ENCODE assay signal across 22 cellular contexts in genomic region chr12:58395470-58395869, GRCh38.
DNase-seq lines count a peak whose midpoint lies in the region; FAIRE-seq and TF ChIP-seq lines count a peak whose summit lies in the region.
"Had no signal": no experiment of that assay in that cellular context is flagged by ENCODE, and none has a peak within 500 bp of the region (broad histone marks: within the 10 kb centered on the region; RNA-seq: fewer than 3 reads in every experiment).

No MANE protein-coding gene starts in this region.

- TF ChIP-seq CTCF in kidney epithelial cell (IDR thresholded peaks at IDR 0.05; ENCODE audit: insufficient read depth, low read length, poor library complexity, severe bottlenecking) (no peak), osteoblast (IDR thresholded peaks at IDR 0.05; ENCODE audit: extremely low read depth, low read depth, low read length) (no peak)

- DNase-seq in Caki2 (ENCODE audit: low read depth) = peak; percentile 40
- DNase-seq in HTR-8/SVneo (ENCODE audit: insufficient read length, low spot score) = no peak
- peak; percentile 41 for DNase-seq in amniotic epithelial cell (ENCODE audit: low read depth)
- peak; percentile 82 for DNase-seq in kidney epithelial cell (ENCODE audit: low read depth)
- DNase-seq in SKM-1 treated with dmso at 0.1 percent for 144 hours (lab: John Stamatoyannopoulos, UW; ENCODE audit: unreplicated experiment) = no peak
- DNase-seq in stimulated activated CD4-positive, alpha-beta T cell treated with anti-CD3 and anti-CD28 coated beads, Interleukin-4, amount 100 ng/mL, for 4 hours = no peak
- DNase-seq in COR-L47 (lab: John Stamatoyannopoulos, UW) = no peak
- no peak for DNase-seq in osteoblast (ENCODE audit: insufficient read length, low spot score, missing footprints)
- DNase-seq: activated CD4-positive, alpha-beta T cell treated with anti-CD3 and anti-CD28 coated beads for 1 hour; activated CD8-positive, alpha-beta memory T cell treated with anti-CD3 and anti-CD28 coated beads, Interleukin-2, amount 10 ng/mL, durations not matched to agents 7 days and 5 days; activated naive CD8-positive, alpha-beta T cell treated with anti-CD3 and anti-CD28 coated beads, Interleukin-2, amount 10 ng/mL, durations not matched to agents 7 days and 5 days; dermis blood vessel endothelial cell; DMS 273 treated with DMSO at 0.1 percent for 48 hours; foreskin keratinocyte; GF-D8; hippocampal formation; mesendoderm; NCI-H1694 treated with DMSO at 0.1 percent for 48 hours; NCI-H446 treated with DMSO at 0.1 percent for 48 hours had no signal

- H2AFZ ChIP-seq in osteoblast (ENCODE audit: low read length) = no peak overlapping the region

- no peaks in the 10 kb centered on the region for H3K79me2 ChIP-seq in osteoblast (ENCODE audit: insufficient read depth, low read length)

- H3K4me1 ChIP-seq in osteoblast (ENCODE audit: insufficient read depth, low read length) = peaks cover 4% of the 10 kb centered on the region

- H3K4me3 ChIP-seq in kidney epithelial cell (ENCODE audit: low read depth, low read length) (no peak overlapping the region), osteoblast (ENCODE audit: insufficient read depth, low read length) (no peak overlapping the region)
- H3K4me3 ChIP-seq: K562 had no signal

- H3K9me3 ChIP-seq in osteoblast (ENCODE audit: low read depth, low read length) = no peaks in the 10 kb centered on the region

- H3K4me2 ChIP-seq in osteoblast (ENCODE audit: insufficient read depth, low read length) = no peak overlapping the region

- FAIRE-seq in HTR-8/SVneo (lab: Jason Lieb, UNC) = peak; percentile 42
- FAIRE-seq: K562 had no signal

- no peaks in the 10 kb centered on the region for H4K20me1 ChIP-seq in osteoblast (ENCODE audit: insufficient read depth, low read length)

- H3K27me3 ChIP-seq in kidney epithelial cell (ENCODE audit: control insufficient read depth, insufficient read depth, low read length) (no peaks in the 10 kb centered on the region), osteoblast (ENCODE audit: insufficient read depth, low read length) (no peaks in the 10 kb centered on the region)
- H3K27me3 ChIP-seq: foreskin keratinocyte had no signal

- H3K36me3 ChIP-seq in kidney epithelial cell (ENCODE audit: control insufficient read depth, insufficient read depth, low read length) = no peaks in the 10 kb centered on the region
- H3K36me3 ChIP-seq in osteoblast (ENCODE audit: insufficient read depth, low read length) = no peaks in the 10 kb centered on the region

- in situ Hi-C loops in Caki2 (cut with HindIII; ENCODE audit: low pct_unique_long_range_greater_than_20kb, low sequenced_read_pairs) = no loop called here

- H3K27ac ChIP-seq in osteoblast (ENCODE audit: low read depth, low read length) = no peak overlapping the region
- H3K27ac ChIP-seq: C4-2B, foreskin keratinocyte, RWPE1 had no signal

Comparison
In these comparisons a context has a peak if more than half of its experiments do, and no peak if none do; other contexts are left out.
1. DNase-seq: peak in Caki2 (single experiment), amniotic epithelial cell (single experiment) and kidney epithelial cell (single experiment); none in HTR-8/SVneo (single experiment), SKM-1 treated with dmso at 0.1 percent for 144 hours (single experiment), stimulated activated CD4-positive, alpha-beta T cell treated with anti-CD3 and anti-CD28 coated beads, Interleukin-4, amount 100 ng/mL, for 4 hours (0 of 2), COR-L47 (single experiment) and osteoblast (single experiment).